Comparison of ENCODE assay signal across 8 cellular contexts in the genomic region with DNA sequence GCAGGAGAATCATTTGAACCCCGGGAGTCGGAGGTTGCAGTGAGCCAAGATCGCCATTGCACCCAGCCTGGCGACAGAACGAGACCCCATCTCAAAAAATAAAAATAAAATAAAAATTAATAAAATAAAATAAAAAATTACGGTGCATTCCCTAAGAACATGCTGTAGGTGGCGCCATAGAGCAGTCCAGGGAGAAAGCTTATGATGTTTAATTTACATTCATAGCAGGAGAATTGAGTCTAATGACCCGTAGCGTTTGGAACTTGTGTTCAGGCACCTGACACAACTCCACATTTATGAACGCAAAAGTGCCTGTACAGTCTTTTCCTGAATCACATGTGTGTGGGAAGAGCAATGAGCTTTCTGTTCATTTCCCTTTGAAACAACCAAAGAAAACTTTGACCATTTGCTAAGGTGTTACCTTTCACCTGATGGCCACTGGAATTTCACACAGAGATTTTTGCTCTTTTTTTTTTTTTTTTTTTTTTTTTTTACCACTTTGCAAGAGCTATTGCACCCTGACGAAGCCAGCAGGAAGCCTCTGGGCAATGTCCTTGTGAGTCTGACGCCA.
DNase-seq lines count a peak whose midpoint lies in the region; ATAC-seq and TF ChIP-seq lines count a peak whose summit lies in the region.

No MANE protein-coding gene starts in this region.

- no peaks in the 10 kb centered on the region for H3K4me1 ChIP-seq in PC-3 (ENCODE audit: insufficient read depth, low read length)

- POLR2A ChIA-PET in PC-3 (lab: Charles Lee; ENCODE audit: unreplicated experiment) = no interaction called here

- no peaks in the 10 kb centered on the region for H3F3A ChIP-seq in PC-3 (ENCODE audit: low read length, unreplicated experiment)

- H3K27ac ChIP-seq in PC-3 (ENCODE audit: low read length) = no peak overlapping the region

- BruUV-seq in PC-3 (replicated peaks; lab: Mats Ljungman, UMichigan) = no TSS peak

- H3K27me3 ChIP-seq in PC-3 (ENCODE audit: low read length) = no peaks in the 10 kb centered on the region

- no peak overlapping the region for H3K9ac ChIP-seq in PC-3 (ENCODE audit: low read length)

- H3K36me3 ChIP-seq in PC-3 (ENCODE audit: low read depth, low read length) = no peaks in the 10 kb centered on the region

- H4K20me1 ChIP-seq in PC-3 (ENCODE audit: low read length) = no peaks in the 10 kb centered on the region

- no peaks in the 10 kb centered on the region for H3K9me3 ChIP-seq in PC-3 (ENCODE audit: low read length)

- CTCF ChIA-PET in PC-3 (lab: Charles Lee) = no interaction called here

- DNase-seq in CD1c-positive myeloid dendritic cell (ENCODE audit: extremely low spot score) = peak; percentile 28
- peak; percentile 32 for DNase-seq in PC-3
- peak; percentile 42 for DNase-seq in epithelial cell of esophagus (ENCODE audit: low read depth)
- DNase-seq in renal cortical epithelial cell (ENCODE audit: low read depth) = peak; percentile 47
- no peak for DNase-seq in NK-92 treated with Interleukin-12 subunit alpha and Interleukin-12 subunit beta, amount 100 ng/mL, for 24 hours (lab: John Stamatoyannopoulos, UW)
- no peak for DNase-seq in DMS114 treated with DMSO at 0.1 percent for 48 hours (lab: John Stamatoyannopoulos, UW; ENCODE audit: unreplicated experiment)

- TF ChIP-seq CTCF in GM12875 (IDR thresholded peaks at IDR 0.05; ENCODE audit: borderline replicate concordance, insufficient read depth, low read depth, low read length) (peak; percentile 64), PC-3 (conservative IDR thresholded peaks at IDR 0.05; ENCODE audit: low read depth, low read length) (peak; percentile 45; the same call in 1 of the 2 replicates), epithelial cell of esophagus (IDR thresholded peaks at IDR 0.05; ENCODE audit: insufficient read depth, low read depth, low read length, missing control alignments) (peak; percentile 78)

- H3K4me3 ChIP-seq in GM12875 (ENCODE audit: low read depth, low read length) (no peak overlapping the region), PC-3 (ENCODE audit: low read length) (no peak overlapping the region), epithelial cell of esophagus (ENCODE audit: low read length) (no peak overlapping the region)

- no peak overlapping the region for H2AFZ ChIP-seq in PC-3 (ENCODE audit: low read length)

- no peaks in the 10 kb centered on the region for H3K79me2 ChIP-seq in PC-3 (ENCODE audit: low read length)

- intact Hi-C loops in PC-3 (cut with micrococcal nuclease) = no loop called here

- H3K9me2 ChIP-seq in PC-3 (replicated peaks; ENCODE audit: low read length) = no peaks in the 10 kb centered on the region

- H3K4me2 ChIP-seq in PC-3 (ENCODE audit: low read length) = no peak overlapping the region

- ATAC-seq in PC-3 (no peak), GM19351 (IDR thresholded peaks at IDR 0.05; ENCODE audit: unreplicated experiment) (no peak)

Comparison
In these comparisons a context has a peak if more than half of its experiments do, and no peak if none do; other contexts are left out.
1. DNase-seq: peak in CD1c-positive myeloid dendritic cell (single experiment), PC-3 (single experiment), epithelial cell of esophagus (single experiment) and renal cortical epithelial cell (single experiment); none in NK-92 treated with Interleukin-12 subunit alpha and Interleukin-12 subunit beta, amount 100 ng/mL, for 24 hours (single experiment) and DMS114 treated with DMSO at 0.1 percent for 48 hours (single experiment).
2. Peak in every context shown above with its lines, with median percentiles within 50 percentile points of each other: CTCF ChIP-seq.